Comparison of ENCODE assay signal across 16 cellular contexts in genomic region chr6:9121551-9121950, GRCh38.
"Had no signal": no experiment of that assay in that cellular context is flagged by ENCODE, and none has a peak within 500 bp of the region (broad histone marks: within the 10 kb centered on the region; RNA-seq: fewer than 3 reads in every experiment).

No MANE protein-coding gene starts in this region.

- DNase-seq: activated CD4-positive, alpha-beta T cell treated with anti-CD3 and anti-CD28 coated beads for 1 hour; activated CD4-positive, alpha-beta T cell treated with anti-CD3 and anti-CD28 coated beads, Interleukin-2, amount 50 U/mL, for 48 hours; activated CD8-positive, alpha-beta memory T cell treated with anti-CD3 and anti-CD28 coated beads, Interleukin-2, amount 10 ng/mL, durations not matched to agents 7 days and 5 days; activated effector memory CD4-positive, alpha-beta T cell treated with Interleukin-2 at 50 U/mL for 16 hours; activated T-cell treated with anti-CD3 and anti-CD28 coated beads, Interleukin-2, amount 50 U/mL, for 24 hours; amygdala; esophagus squamous epithelium; hippocampal formation; retina; stimulated activated CD4-positive, alpha-beta T cell treated with anti-CD3 and anti-CD28 coated beads, Interleukin-15, amount 100 ng/mL, for 24 hours; stimulated activated CD4-positive, alpha-beta T cell treated with anti-CD3 and anti-CD28 coated beads, Interleukin-4, amount 100 ng/mL, for 4 hours; stimulated activated naive CD8-positive, alpha-beta T cell treated with anti-CD3 and anti-CD28 coated beads, Interleukin-15, amount 100 ng/mL, for 72 hours; testis had no signal

- H3K4me2 ChIP-seq: neural progenitor cell had no signal

- H3K4me1 ChIP-seq: neural progenitor cell, parathyroid adenoma, testis had no signal

- H3K9me3 ChIP-seq: esophagus squamous epithelium, testis had no signal

- H3K79me2 ChIP-seq: parathyroid adenoma had no signal

- H3K36me3 ChIP-seq: esophagus squamous epithelium, neural progenitor cell had no signal

- H3K27ac ChIP-seq: esophagus squamous epithelium, neural progenitor cell, parathyroid adenoma, testis had no signal

- H3K9ac ChIP-seq: neural progenitor cell, parathyroid adenoma had no signal

- ATAC-seq: activated CD8-positive, alpha-beta memory T cell treated with anti-CD3 and anti-CD28 coated beads, Interleukin-2, amount 10 ng/mL, durations not matched to agents 7 days and 5 days; activated naive CD4-positive, alpha-beta T cell treated with anti-CD3 and anti-CD28 coated beads, Interleukin-2, amount 50 U/mL, for 72 hours; stimulated activated naive CD8-positive, alpha-beta T cell treated with anti-CD3 and anti-CD28 coated beads, Interleukin-15, amount 100 ng/mL, for 72 hours had no signal

- H3K4me3 ChIP-seq: esophagus squamous epithelium, neural progenitor cell, testis had no signal

- H2AFZ ChIP-seq: neural progenitor cell, parathyroid adenoma had no signal

- H3K27me3 ChIP-seq: esophagus squamous epithelium, neural progenitor cell, testis had no signal
